ENCODE assay signal across 23 cellular contexts in the genomic region with DNA sequence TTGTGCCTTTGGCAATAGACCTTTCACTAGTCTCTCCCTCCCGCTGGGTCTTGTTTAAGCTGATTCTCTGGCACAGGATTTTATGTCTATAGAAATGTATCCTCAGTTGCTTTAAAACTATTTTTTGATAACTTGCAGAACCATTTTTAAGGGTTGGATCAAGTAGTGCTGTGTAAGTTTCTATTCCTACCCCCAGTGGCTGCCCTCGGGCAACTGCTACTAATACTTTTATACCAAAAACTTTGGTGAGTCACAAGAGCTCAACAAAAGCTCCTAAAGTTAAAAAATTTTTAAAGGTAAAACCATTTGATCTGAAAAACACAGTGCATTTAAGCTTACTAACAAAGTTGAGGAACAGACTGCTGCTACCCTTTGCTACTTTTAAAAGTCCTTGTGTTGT.
A peak's percentile ranks its signal among the peaks of the same experiment; 100 is the strongest.
DNase-seq lines count a peak whose midpoint lies in the region; ATAC-seq lines count a peak whose summit lies in the region.
"Had no signal": no experiment of that assay in that cellular context is flagged by ENCODE, and none has a peak within 500 bp of the region (broad histone marks: within the 10 kb centered on the region; RNA-seq: fewer than 3 reads in every experiment).

No MANE protein-coding gene starts in this region.

- H3K27me3 ChIP-seq in adipocyte (replicated peaks; ENCODE audit: control insufficient read depth, insufficient read depth, low read length) = no peaks in the 10 kb centered on the region
- H3K27me3 ChIP-seq: BE2C, BLaER1 had no signal

- ATAC-seq in HG02642 (IDR thresholded peaks at IDR 0.05; ENCODE audit: poor library complexity, unreplicated experiment) (no peak), GM21360 (IDR thresholded peaks at IDR 0.05; ENCODE audit: unreplicated experiment) (no peak)

- H3K36me3 ChIP-seq in adipocyte (ENCODE audit: control insufficient read depth, insufficient read depth, low read length, severe bottlenecking) = no peaks in the 10 kb centered on the region
- H3K36me3 ChIP-seq: BE2C, BLaER1 had no signal

- H3K4me1 ChIP-seq in adipocyte (ENCODE audit: control insufficient read depth, insufficient read depth, low read length) = no peaks in the 10 kb centered on the region
- H3K4me1 ChIP-seq: BE2C, BLaER1 had no signal

- H3K9ac ChIP-seq in adipocyte (ENCODE audit: low read length) = no peak overlapping the region
- H3K9ac ChIP-seq: BLaER1 had no signal

- H3K4me3 ChIP-seq in adipocyte (ENCODE audit: low read length) = no peak overlapping the region
- H3K4me3 ChIP-seq: BLaER1 had no signal

- H3K9me3 ChIP-seq in adipocyte (ENCODE audit: control insufficient read depth, low read length) = no peaks in the 10 kb centered on the region
- H3K9me3 ChIP-seq: BE2C had no signal

- DNase-seq in EL = peak; percentile 36
- DNase-seq in ELR (ENCODE audit: low read depth) = peak; percentile 10
- peak; percentile 52 for DNase-seq in M059J (ENCODE audit: low read depth)
- peak; percentile 2 for DNase-seq in adipocyte (ENCODE audit: low read depth)
- no peak for DNase-seq in NCI-H2107 treated with DMSO at 0.1 percent for 48 hours (lab: John Stamatoyannopoulos, UW; ENCODE audit: unreplicated experiment)
- DNase-seq in GDM1 (lab: John Stamatoyannopoulos, UW) = no peak
- DNase-seq: 8988T; ACHN; BE2C; C1 segment of cervical spinal cord; CD4-positive, alpha-beta memory T cell; CD4-positive, CD25-positive, alpha-beta regulatory T cell; CD8-positive, alpha-beta memory T cell; COR-L47; DMS 273 treated with DMSO at 0.1 percent for 48 hours; DMS153; DMS53; DMS79; DND-41; GF-D8 had no signal

Comparison
In these comparisons a context has a peak if more than half of its experiments do, and no peak if none do; other contexts are left out.
1. DNase-seq: peak in EL (single experiment), ELR (single experiment), M059J (single experiment) and adipocyte (single experiment); none in NCI-H2107 treated with DMSO at 0.1 percent for 48 hours (single experiment) and GDM1 (single experiment).